8 cellular contexts compared by ENCODE assay signal in the genomic region with DNA sequence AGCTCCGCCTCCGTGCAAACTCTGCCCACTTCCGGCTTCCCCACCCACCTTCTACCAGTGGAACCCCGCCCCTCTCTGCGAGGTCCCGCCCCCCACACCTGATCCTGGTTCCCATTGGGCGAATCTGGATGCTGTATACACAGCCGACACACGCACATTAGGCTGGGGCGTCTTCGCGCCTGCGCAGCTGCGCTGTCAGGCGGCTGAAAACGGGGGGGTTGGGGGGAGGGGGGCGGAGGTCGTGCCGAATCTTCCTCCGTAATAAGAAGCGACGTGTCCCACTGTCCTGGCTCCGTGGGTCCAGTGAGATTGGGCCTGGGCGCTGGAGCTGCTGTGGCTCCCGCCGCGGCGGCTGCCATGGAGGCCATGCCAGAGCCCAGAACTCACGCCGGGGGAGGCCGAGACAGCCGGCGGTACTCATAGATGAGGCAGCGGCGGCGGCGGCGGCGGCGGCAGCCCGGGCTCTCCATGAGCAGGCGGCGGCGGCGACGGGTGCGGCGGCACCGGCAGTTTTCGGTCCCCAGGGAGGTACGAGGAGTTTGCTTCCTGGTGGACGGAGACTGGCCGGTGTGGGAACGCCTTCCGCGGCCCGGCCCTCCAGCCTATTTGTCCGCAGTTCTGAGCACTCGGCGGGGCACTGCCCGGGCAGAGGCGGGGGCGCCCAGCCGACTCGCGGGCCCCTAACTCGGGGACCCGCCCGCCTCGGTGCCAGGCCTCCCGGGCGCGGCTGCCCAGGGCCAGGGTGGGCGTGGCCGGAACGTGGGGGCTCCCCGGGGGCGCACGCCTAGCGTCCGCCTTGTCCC.
A peak's percentile ranks its signal among the peaks of the same experiment; 100 is the strongest.
DNase-seq lines count a peak whose midpoint lies in the region; ATAC-seq and TF ChIP-seq lines count a peak whose summit lies in the region.

No MANE protein-coding gene starts in this region.

- no peaks in the 10 kb centered on the region for H3K9me3 Mint-ChIP-seq in CD4-positive, CD25-positive, alpha-beta regulatory T cell

- peak; percentile 93 to 98 (median 97) for DNase-seq in CD4-positive, CD25-positive, alpha-beta regulatory T cell
- DNase-seq in NCI-H774 (lab: John Stamatoyannopoulos, UW) (peak; percentile 91), dermis microvascular lymphatic vessel endothelial cell (ENCODE audit: low read depth in 2 of 2) (peak; percentile 93 to 98), right lobe of liver (peak; percentile 98 to 99 (median 99))
- peak; percentile 98 to 99 for DNase-seq in activated CD4-positive, alpha-beta T cell treated with anti-CD3 and anti-CD28 coated beads, Interleukin-2, amount 50 U/mL, for 48 hours
- peak; percentile 98 for DNase-seq in stimulated activated CD4-positive, alpha-beta T cell treated with anti-CD3 and anti-CD28 coated beads, Interleukin-4, amount 100 ng/mL, for 24 hours

- intact Hi-C loops in right lobe of liver (cut with DNase I): no loop called here

- TF ChIP-seq POLR2A in right lobe of liver (IDR thresholded peaks at IDR 0.05): peak; percentile 87

- no peaks in the 10 kb centered on the region for H3K36me3 ChIP-seq in CD4-positive, CD25-positive, alpha-beta regulatory T cell (ENCODE audit: control insufficient read depth, insufficient read depth, low read length)
- H3K36me3 ChIP-seq in right lobe of liver: no peaks in the 10 kb centered on the region

- no peak for TF ChIP-seq CTCF in right lobe of liver (IDR thresholded peaks at IDR 0.05)

- no peaks in the 10 kb centered on the region for H3K27me3 ChIP-seq in CD4-positive, CD25-positive, alpha-beta regulatory T cell (ENCODE audit: control insufficient read depth, insufficient read depth, low read length)
- no peaks in the 10 kb centered on the region for H3K27me3 ChIP-seq in right lobe of liver

- H3K4me3 ChIP-seq in CD4-positive, CD25-positive, alpha-beta regulatory T cell (ENCODE audit: low read depth, low read length): peak overlapping the region; percentile 81
- peak overlapping the region; percentile 86 to 94 (median 94) for H3K4me3 ChIP-seq in right lobe of liver

- H3K4me3 Mint-ChIP-seq in CD4-positive, CD25-positive, alpha-beta regulatory T cell: peak overlapping the region; percentile 87 to 94 (median 94)

- H3K4me1 Mint-ChIP-seq in CD4-positive, CD25-positive, alpha-beta regulatory T cell: peaks cover 11 to 32% (median 26%) of the 10 kb centered on the region in 4 donors

- H3K27ac ChIP-seq in CD4-positive, CD25-positive, alpha-beta regulatory T cell (ENCODE audit: insufficient read depth, low read length, poor library complexity, severe bottlenecking): peak overlapping the region; percentile 91
- peak overlapping the region; percentile 94 to 99 (median 98) for H3K27ac ChIP-seq in right lobe of liver

- no peaks in the 10 kb centered on the region for H3K27me3 Mint-ChIP-seq in CD4-positive, CD25-positive, alpha-beta regulatory T cell

- H3K36me3 Mint-ChIP-seq in CD4-positive, CD25-positive, alpha-beta regulatory T cell: no peaks in the 10 kb centered on the region

- 0% methylated on average over 22 of the region's 81 CpGs for WGBS in right lobe of liver (ENCODE audit: insufficient coverage, low coverage, low lambda C conversion rate, missing lambda C conversion rate)

- ATAC-seq in CD4-positive, CD25-positive, alpha-beta regulatory T cell (ENCODE audit: low read depth in 2 of 2): peak; percentile 98
- ATAC-seq in GM19438 (IDR thresholded peaks at IDR 0.05; ENCODE audit: low read depth, unreplicated experiment) (peak; percentile 91), HG03571 (IDR thresholded peaks at IDR 0.05; ENCODE audit: unreplicated experiment) (peak; percentile 96), right lobe of liver (peak; percentile 98 to 99 (median 98))

- peak overlapping the region; percentile 92 to 99 (median 95) for H3K27ac Mint-ChIP-seq in CD4-positive, CD25-positive, alpha-beta regulatory T cell

- no peaks in the 10 kb centered on the region for H3K9me3 ChIP-seq in CD4-positive, CD25-positive, alpha-beta regulatory T cell (ENCODE audit: control insufficient read depth in 2 of 2, low read length in 2 of 2)
- no peaks in the 10 kb centered on the region for H3K9me3 ChIP-seq in right lobe of liver

- H3K4me1 ChIP-seq in CD4-positive, CD25-positive, alpha-beta regulatory T cell (ENCODE audit: control insufficient read depth, insufficient read depth, low read length, poor library complexity, severe bottlenecking): peaks cover 11% of the 10 kb centered on the region
- peaks cover 0 to 13% (median 0%) of the 10 kb centered on the region in 4 donors for H3K4me1 ChIP-seq in right lobe of liver

Comparison
In these comparisons a context has a peak if more than half of its experiments do, and no peak if none do; other contexts are left out.
1. Peak in every context shown above with its lines: DNase-seq, ATAC-seq, H3K4me3 ChIP-seq and H3K27ac ChIP-seq.